14 cellular contexts compared by ENCODE assay signal in the genomic region with DNA sequence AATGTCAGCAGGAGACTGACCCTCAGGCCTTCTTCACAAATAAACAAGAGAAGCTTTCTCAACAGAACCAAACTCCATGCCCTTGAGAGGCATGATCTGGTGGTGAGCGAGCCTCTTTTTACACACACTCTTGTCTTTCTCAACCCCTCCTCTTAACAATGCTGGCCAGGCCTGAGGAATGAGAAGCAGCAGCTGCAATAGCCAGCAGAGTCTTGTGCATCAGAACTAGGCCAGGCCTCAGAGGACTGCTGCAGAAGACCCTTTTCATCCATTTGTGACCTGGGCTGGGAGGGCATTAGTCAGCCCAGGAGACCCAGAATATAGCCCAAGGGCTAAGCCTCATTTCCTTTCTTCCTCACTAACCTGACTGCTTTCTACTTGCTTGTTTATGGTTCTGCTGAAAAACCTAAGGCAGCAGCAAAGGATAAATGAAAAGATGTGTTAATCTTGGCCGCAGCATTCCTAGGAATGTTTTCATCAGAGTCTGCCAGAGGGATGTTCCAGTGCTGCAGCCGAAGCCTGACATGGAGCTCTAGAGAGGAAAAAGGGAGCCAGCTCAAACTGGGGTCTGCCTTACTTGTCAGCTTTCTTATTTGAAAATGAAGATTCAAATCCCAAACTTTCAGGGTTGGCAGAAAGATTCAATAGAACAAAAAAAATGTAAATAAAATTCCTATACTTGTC.
"Had no signal": no experiment of that assay in that cellular context is flagged by ENCODE, and none has a peak within 500 bp of the region (broad histone marks: within the 10 kb centered on the region; RNA-seq: fewer than 3 reads in every experiment).

No MANE protein-coding gene starts in this region.

- H3K27me3 ChIP-seq: brain microvascular endothelial cell, ovary had no signal

- ATAC-seq: effector memory CD8-positive, alpha-beta T cell had no signal

- H3K36me3 Mint-ChIP-seq: activated naive CD8-positive, alpha-beta T cell treated with anti-CD3 and anti-CD28 coated beads for 36 hours; type B pancreatic cell had no signal

- H3K9me3 Mint-ChIP-seq: activated naive CD8-positive, alpha-beta T cell treated with anti-CD3 and anti-CD28 coated beads for 36 hours; effector memory CD8-positive, alpha-beta T cell; type B pancreatic cell had no signal

- H3K4me3 Mint-ChIP-seq: activated naive CD8-positive, alpha-beta T cell treated with anti-CD3 and anti-CD28 coated beads for 36 hours; effector memory CD8-positive, alpha-beta T cell; type B pancreatic cell had no signal

- H3K4me1 Mint-ChIP-seq: activated naive CD8-positive, alpha-beta T cell treated with anti-CD3 and anti-CD28 coated beads for 36 hours had no signal

- H3K4me3 ChIP-seq: ovary had no signal

- H3K9me3 ChIP-seq: ovary had no signal

- H3K27ac Mint-ChIP-seq: activated naive CD8-positive, alpha-beta T cell treated with anti-CD3 and anti-CD28 coated beads for 36 hours; effector memory CD8-positive, alpha-beta T cell; type B pancreatic cell had no signal

- DNase-seq: activated CD4-positive, alpha-beta T cell treated with anti-CD3 and anti-CD28 coated beads, Interleukin-2, amount 50 U/mL, for 1 hour; activated CD8-positive, alpha-beta memory T cell treated with anti-CD3 and anti-CD28 coated beads for 24 hours; activated gamma-delta T cell treated with Interleukin-2 at 50 U/mL for 16 hours; activated naive CD8-positive, alpha-beta T cell treated with anti-CD3 and anti-CD28 coated beads for 36 hours; brain microvascular endothelial cell; dermis blood vessel endothelial cell; effector memory CD8-positive, alpha-beta T cell; small intestine; stimulated activated CD4-positive, alpha-beta T cell treated with anti-CD3 and anti-CD28 coated beads, Interleukin-4, amount 100 ng/mL, for 4 hours; stimulated activated CD8-positive, alpha-beta memory T cell treated with anti-CD3 and anti-CD28 coated beads, Interleukin-4, amount 100 ng/mL, for 48 hours; stimulated activated naive CD4-positive, alpha-beta T cell treated with Interleukin-2 at 50 U/mL for 16 hours; SW 1271 had no signal

- H3K27me3 Mint-ChIP-seq: activated naive CD8-positive, alpha-beta T cell treated with anti-CD3 and anti-CD28 coated beads for 36 hours; effector memory CD8-positive, alpha-beta T cell; type B pancreatic cell had no signal

- H3K36me3 ChIP-seq: brain microvascular endothelial cell, ovary had no signal

- H3K27ac ChIP-seq: brain microvascular endothelial cell, ovary had no signal
